ENCODE assay signal across 1 cellular context in the genomic region with DNA sequence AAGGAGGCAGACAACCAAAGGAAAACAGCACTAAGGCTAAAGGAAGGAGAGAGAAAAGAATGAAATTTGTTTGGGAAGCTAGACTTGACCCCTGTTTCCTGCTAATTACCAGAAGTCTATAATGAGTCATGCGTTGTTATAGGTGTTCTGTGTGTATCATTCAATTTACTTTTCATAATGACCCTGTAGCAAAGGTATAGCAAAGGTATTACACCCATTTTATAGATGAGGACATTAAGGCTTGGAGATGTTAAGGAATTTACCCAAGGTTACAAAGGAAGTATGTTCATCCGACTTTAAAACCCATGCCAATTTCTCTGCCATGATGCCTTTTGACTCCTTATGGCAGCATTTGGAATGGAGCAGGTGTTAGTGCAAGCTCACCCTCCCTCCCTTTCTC.
TF ChIP-seq lines count a peak whose summit lies in the region.

No MANE protein-coding gene starts in this region.

TF ChIP-seq in endothelial cell of umbilical vein, 7 proteins besides CTCF, POLR2A, EP300 and RAD21:
- TF ChIP-seq JUN (IDR thresholded peaks at IDR 0.05; ENCODE audit: borderline replicate concordance, insufficient read depth, insufficient read length, low read depth): peak; percentile 43
- no peak for TF ChIP-seq MYC (IDR thresholded peaks at IDR 0.05; ENCODE audit: low read depth, low read length)
- TF ChIP-seq GATA2 (IDR thresholded peaks at IDR 0.05; ENCODE audit: insufficient read depth, insufficient read length, low read depth, low read length): no peak
- TF ChIP-seq POLR2AphosphoS5 (IDR thresholded peaks at IDR 0.05; ENCODE audit: insufficient read depth, low read depth, low read length): peak; percentile 27
- peak; percentile 53 for TF ChIP-seq FOS (IDR thresholded peaks at IDR 0.05; ENCODE audit: borderline replicate concordance, insufficient read depth, low read length)
- no peak for TF ChIP-seq EZH2 (IDR thresholded peaks at IDR 0.05; ENCODE audit: borderline replicate concordance, low read depth, low read length, severe bottlenecking)
- TF ChIP-seq, protein P1, sequence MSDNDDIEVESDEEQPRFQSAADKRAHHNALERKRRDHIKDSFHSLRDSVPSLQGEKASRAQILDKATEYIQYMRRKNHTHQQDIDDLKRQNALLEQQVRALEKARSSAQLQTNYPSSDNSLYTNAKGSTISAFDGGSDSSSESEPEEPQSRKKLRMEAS (IDR thresholded peaks at IDR 0.05; ENCODE audit: insufficient read depth, insufficient read length): no peak
